In genomic region chr15:97761124-97761523, GRCh38 we compare ENCODE assay signal across 29 cellular contexts.
"Had no signal": no experiment of that assay in that cellular context is flagged by ENCODE, and none has a peak within 500 bp of the region (broad histone marks: within the 10 kb centered on the region; RNA-seq: fewer than 3 reads in every experiment).

No MANE protein-coding gene starts in this region.

- H3K27me3 ChIP-seq: ascending aorta had no signal

- DNase-seq: activated CD4-positive, alpha-beta T cell treated with anti-CD3 and anti-CD28 coated beads, Interleukin-2, amount 10 ng/mL, durations not matched to agents 24 days and 14 days; activated CD4-positive, alpha-beta T cell treated with anti-CD3 and anti-CD28 coated beads, Interleukin-2, amount 50 U/mL, for 4 hours; activated CD4-positive, CD25-positive, alpha-beta regulatory T cell; activated CD8-positive, alpha-beta T cell treated with anti-CD3 and anti-CD28 coated beads for 36 hours; activated gamma-delta T cell; activated naive CD4-positive, alpha-beta T cell treated with Interleukin-2 at 50 U/mL for 16 hours; activated naive CD8-positive, alpha-beta T cell treated with anti-CD3 and anti-CD28 coated beads, Interleukin-2, amount 10 ng/mL, durations not matched to agents 7 days and 5 days; activated T-cell treated with anti-CD3 and anti-CD28 coated beads, Interleukin-2, amount 50 U/mL, for 1 hour; amygdala; body of pancreas; central memory CD4-positive, alpha-beta T cell; IMR-90; NCI-H1092 treated with DMSO at 0.1 percent for 48 hours; NCI-H146; NCI-H187; NCI-H2029 treated with DMSO at 0.1 percent for 48 hours; NCI-H2107; NCI-H226; NCI-H524 treated with DMSO at 0.1 percent for 48 hours; NK-92 treated with Interleukin-12 subunit alpha and Interleukin-12 subunit beta, amount 100 ng/mL, for 24 hours; PC-9; SHP77; SJCRH30; T1000; WERI-Rb-1 had no signal

- H2AFZ ChIP-seq: PC-9 had no signal

- ATAC-seq: activated CD8-positive, alpha-beta T cell treated with anti-CD3 and anti-CD28 coated beads for 36 hours; body of pancreas; K562 had no signal

- H3K36me3 ChIP-seq: ascending aorta, SJCRH30, WERI-Rb-1 had no signal

- H3K4me2 ChIP-seq: PC-9 had no signal

- H3K9me3 ChIP-seq: ascending aorta, body of pancreas, SJCRH30 had no signal

- H3K4me1 ChIP-seq: ascending aorta, body of pancreas, SJCRH30 had no signal

- FAIRE-seq: K562, RCC 7860 had no signal

- H3K27ac ChIP-seq: ascending aorta, body of pancreas, PC-9, SJCRH30, SK-N-MC, WERI-Rb-1 had no signal

- H3K4me3 ChIP-seq: ascending aorta, body of pancreas, K562, PC-9, SJCRH30, SK-N-MC had no signal
